Comparison of ENCODE assay signal across 1 cellular context in genomic region chr9:122846371-122847060, GRCh38.
TF ChIP-seq lines count a peak whose summit lies in the region.

No MANE protein-coding gene starts in this region.

TF ChIP-seq in GM12878, 131 proteins besides CTCF, POLR2A, EP300 and RAD21:
- no peak for TF ChIP-seq IKZF2 (IDR thresholded peaks at IDR 0.05)
- TF ChIP-seq ZNF24 (IDR thresholded peaks at IDR 0.05) = no peak
- TF ChIP-seq SREBF1 (IDR thresholded peaks at IDR 0.05; ENCODE audit: low read length) = no peak
- no peak for TF ChIP-seq MYC (IDR thresholded peaks at IDR 0.05; ENCODE audit: insufficient read depth, insufficient read length, insufficient replicate concordance, low read length, severe bottlenecking)
- TF ChIP-seq ZNF207 (IDR thresholded peaks at IDR 0.05; ENCODE audit: borderline replicate concordance) = no peak
- TF ChIP-seq CBX5 (IDR thresholded peaks at IDR 0.05; ENCODE audit: low read depth) = no peak
- no peak for TF ChIP-seq CHD1 (IDR thresholded peaks at IDR 0.05; ENCODE audit: low read depth, low read length)
- TF ChIP-seq EED (IDR thresholded peaks at IDR 0.05; ENCODE audit: low read depth) = no peak
- no peak for TF ChIP-seq SUPT20H (IDR thresholded peaks at IDR 0.05; ENCODE audit: borderline replicate concordance, control insufficient read depth, low read depth, low read length)
